Comparison of ENCODE assay signal across 8 cellular contexts in the genomic region with DNA sequence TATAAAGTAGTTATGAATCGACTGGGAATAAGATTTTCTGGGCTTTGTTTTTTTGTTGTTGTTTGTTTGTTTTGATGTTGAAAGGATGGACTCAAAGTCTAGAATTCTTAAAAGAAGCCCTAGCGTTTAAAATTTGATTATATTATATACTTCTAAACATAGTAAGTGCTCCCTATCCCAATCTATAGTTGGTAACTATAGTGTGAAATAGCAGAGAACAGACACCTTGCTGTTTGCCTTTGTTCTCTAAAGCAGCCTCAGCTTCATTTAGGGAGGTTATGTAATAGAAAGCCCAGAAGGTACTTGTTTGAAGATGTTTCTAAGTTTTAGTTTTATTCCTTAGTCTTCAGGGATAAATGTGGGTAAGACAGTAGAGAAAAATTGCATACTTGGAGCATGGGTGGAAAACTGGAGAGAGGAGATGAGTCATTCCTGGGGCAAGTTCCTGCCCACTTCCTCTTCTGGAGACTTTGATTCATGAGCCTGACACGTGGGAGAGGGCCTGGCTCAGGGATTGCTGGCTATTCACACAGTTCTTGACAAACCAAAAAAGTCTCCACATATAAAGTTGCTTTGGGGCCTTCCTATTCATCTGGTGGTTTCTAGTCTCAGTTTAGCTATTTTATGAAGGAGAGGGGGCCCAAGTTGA.
DNase-seq lines count a peak whose midpoint lies in the region; ATAC-seq and TF ChIP-seq lines count a peak whose summit lies in the region.

No MANE protein-coding gene starts in this region.

- H3K27me3 ChIP-seq in colonic mucosa: no peaks in the 10 kb centered on the region
- H3K27me3 ChIP-seq in lung (ENCODE audit: control insufficient read depth, insufficient read depth): no peaks in the 10 kb centered on the region
- H3K27me3 ChIP-seq in upper lobe of left lung: no peaks in the 10 kb centered on the region

- H3K27ac ChIP-seq in colonic mucosa (peak overlapping the region; percentile 63), lung (ENCODE audit: low read depth in 1 of 2, low read length in 1 of 2) (no peak overlapping the region), upper lobe of left lung (peak overlapping the region in 1 of 4 donors; percentile 46)

- H3K4me1 ChIP-seq in colonic mucosa: peaks cover 5% of the 10 kb centered on the region
- peaks cover 2 to 3% of the 10 kb centered on the region in 2 donors for H3K4me1 ChIP-seq in lung (ENCODE audit: control insufficient read depth in 2 of 2, insufficient read depth in 2 of 2, low read length in 2 of 2)
- peaks cover 9 to 21% (median 16%) of the 10 kb centered on the region in 4 donors for H3K4me1 ChIP-seq in upper lobe of left lung

- no peak for TF ChIP-seq POLR2A in upper lobe of left lung (IDR thresholded peaks at IDR 0.05)

- WGBS in lung, 2 donors: 47 to 51% methylated on average over 3 of the region's 3 CpGs
- WGBS in upper lobe of left lung, 2 donors: 44 to 50% methylated on average over 3 of the region's 3 CpGs

- peak overlapping the region; percentile 68 for H3K4me3 Mint-ChIP-seq in HFFc6

- H3K4me3 ChIP-seq in colonic mucosa: no peak overlapping the region
- H3K4me3 ChIP-seq in lung: no peak overlapping the region
- H3K4me3 ChIP-seq in upper lobe of left lung: no peak overlapping the region

- H3K4me1 Mint-ChIP-seq in HFFc6 (ENCODE audit: low read depth): peaks cover 83% of the 10 kb centered on the region

- peaks cover 11% of the 10 kb centered on the region for H3K27me3 Mint-ChIP-seq in HFFc6 (ENCODE audit: insufficient read depth)

- peak; percentile 87 for DNase-seq in GM03348 (ENCODE audit: low spot score)
- DNase-seq in HFFc6: peak; percentile 89
- DNase-seq in NCI-H69 (lab: John Stamatoyannopoulos, UW): peak; percentile 16
- peak; percentile 84 for DNase-seq in colonic mucosa
- peak; percentile 74 for DNase-seq in lung (ENCODE audit: low spot score)
- peak in 1 of 2 donors; percentile 85 for DNase-seq in upper lobe of left lung
- no peak for DNase-seq in activated naive CD4-positive, alpha-beta T cell (lab: John Stamatoyannopoulos, UW)

- no peak for TF ChIP-seq CTCF in HFFc6 (IDR thresholded peaks at IDR 0.05)
- TF ChIP-seq CTCF in colonic mucosa (IDR thresholded peaks at IDR 0.05): no peak
- no peak for TF ChIP-seq CTCF in lung (IDR thresholded peaks at IDR 0.05; ENCODE audit: control extremely low read depth, extremely low read depth)
- TF ChIP-seq CTCF in upper lobe of left lung (IDR thresholded peaks at IDR 0.05): no peak

- H3K36me3 ChIP-seq in colonic mucosa (no peaks in the 10 kb centered on the region), lung (ENCODE audit: control insufficient read depth in 2 of 2, insufficient read depth in 2 of 2, low read length in 2 of 2) (peaks cover 0 to 3% of the 10 kb centered on the region in 2 donors), upper lobe of left lung (peaks cover 0 to 8% (median 3%) of the 10 kb centered on the region in 4 donors)

- H3K9me3 Mint-ChIP-seq in HFFc6: no peaks in the 10 kb centered on the region

- peak overlapping the region; percentile 79 for H3K27ac Mint-ChIP-seq in HFFc6

- intact Hi-C loops in colonic mucosa (cut with DNase I): no loop called here

- TF ChIP-seq EP300 in upper lobe of left lung (IDR thresholded peaks at IDR 0.05): no peak

- H3K9me3 ChIP-seq in colonic mucosa (no peaks in the 10 kb centered on the region), lung (ENCODE audit: control insufficient read depth in 2 of 2, insufficient read depth in 1 of 2, low read length in 1 of 2) (no peaks in the 10 kb centered on the region), upper lobe of left lung (no peaks in the 10 kb centered on the region)

- peaks cover 63% of the 10 kb centered on the region for H3K36me3 Mint-ChIP-seq in HFFc6 (ENCODE audit: low read depth)

- peak; percentile 91 for ATAC-seq in lung (ENCODE audit: insufficient read depth, low FRiP score)
- ATAC-seq in upper lobe of left lung (ENCODE audit: low FRiP score in 2 of 2): peak; percentile 91 to 95
- ATAC-seq in HG03439 (IDR thresholded peaks at IDR 0.05; ENCODE audit: unreplicated experiment): no peak

- no peak overlapping the region for H3K9ac ChIP-seq in colonic mucosa (ENCODE audit: low read depth in 2 of 2, low read length in 2 of 2)

Comparison
In these comparisons a context has a peak if more than half of its experiments do, and no peak if none do; other contexts are left out.
1. DNase-seq: peak in GM03348 (single experiment), HFFc6 (single experiment), NCI-H69 (single experiment), colonic mucosa (single experiment) and lung (single experiment); none in activated naive CD4-positive, alpha-beta T cell (0 of 4).